In genomic region chr3:113354307-113354706, GRCh38 we compare ENCODE assay signal across 28 cellular contexts.
DNase-seq lines count a peak whose midpoint lies in the region; ATAC-seq and TF ChIP-seq lines count a peak whose summit lies in the region.
"Had no signal": no experiment of that assay in that cellular context is flagged by ENCODE, and none has a peak within 500 bp of the region (broad histone marks: within the 10 kb centered on the region; RNA-seq: fewer than 3 reads in every experiment).

No MANE protein-coding gene starts in this region.

- no peaks in the 10 kb centered on the region for H3K79me2 ChIP-seq in PC-3 (ENCODE audit: low read length)

- no peak overlapping the region for H3K9ac ChIP-seq in PC-3 (ENCODE audit: low read length)

- H3K27ac Mint-ChIP-seq in MCF 10A (ENCODE audit: low read depth, unreplicated experiment): no peak overlapping the region
- H3K27ac Mint-ChIP-seq in activated T-helper 1 cell treated with anti-CD3 and anti-CD28 coated beads, Interleukin-12 subunit alpha, Interleukin-12 subunit beta, Interleukin-2, Interleukin-4 antibody, amounts not matched to agents 30 ng/mL and 10 ng/mL and 1 ng/mL, durations not matched to agents 14 hours and 24 hours and 36 hours: no peak overlapping the region
- H3K27ac Mint-ChIP-seq: activated naive CD8-positive, alpha-beta T cell treated with anti-CD3 and anti-CD28 coated beads, Interleukin-2, amount 50 U/mL, for 24 hours had no signal

- H3K27ac ChIP-seq in breast epithelium (no peak overlapping the region), PC-3 (ENCODE audit: low read length) (no peak overlapping the region)
- H3K27ac ChIP-seq: body of pancreas, tibial artery had no signal

- H3K9me3 ChIP-seq in breast epithelium: no peaks in the 10 kb centered on the region
- no peaks in the 10 kb centered on the region for H3K9me3 ChIP-seq in PC-3 (ENCODE audit: low read length)
- H3K9me3 ChIP-seq: body of pancreas, tibial artery had no signal

- H3K9me3 Mint-ChIP-seq in MCF 10A (ENCODE audit: unreplicated experiment): no peaks in the 10 kb centered on the region
- no peaks in the 10 kb centered on the region for H3K9me3 Mint-ChIP-seq in activated T-helper 1 cell treated with anti-CD3 and anti-CD28 coated beads, Interleukin-12 subunit alpha, Interleukin-12 subunit beta, Interleukin-2, Interleukin-4 antibody, amounts not matched to agents 30 ng/mL and 10 ng/mL and 1 ng/mL, durations not matched to agents 14 hours and 24 hours and 36 hours
- H3K9me3 Mint-ChIP-seq: activated naive CD8-positive, alpha-beta T cell treated with anti-CD3 and anti-CD28 coated beads, Interleukin-2, amount 50 U/mL, for 24 hours had no signal

- H3K4me2 ChIP-seq in PC-3 (ENCODE audit: low read length): no peak overlapping the region

- no peaks in the 10 kb centered on the region for H3K27me3 Mint-ChIP-seq in MCF 10A (ENCODE audit: insufficient read depth, unreplicated experiment)
- H3K27me3 Mint-ChIP-seq in activated T-helper 1 cell treated with anti-CD3 and anti-CD28 coated beads, Interleukin-12 subunit alpha, Interleukin-12 subunit beta, Interleukin-2, Interleukin-4 antibody, amounts not matched to agents 30 ng/mL and 10 ng/mL and 1 ng/mL, durations not matched to agents 14 hours and 24 hours and 36 hours (ENCODE audit: insufficient read depth): no peaks in the 10 kb centered on the region
- H3K27me3 Mint-ChIP-seq: activated naive CD8-positive, alpha-beta T cell treated with anti-CD3 and anti-CD28 coated beads, Interleukin-2, amount 50 U/mL, for 24 hours had no signal

- peak; percentile 21 for DNase-seq in MCF 10A (ENCODE audit: unreplicated experiment)
- no peak for DNase-seq in breast epithelium (ENCODE audit: low spot score in 2 of 2)
- DNase-seq in PC-3: peak; percentile 29
- peak; percentile 3 for DNase-seq in glomerular visceral epithelial cell (ENCODE audit: extremely low spot score)
- no peak for DNase-seq in activated T-helper 1 cell treated with anti-CD3 and anti-CD28 coated beads, Interleukin-12 subunit alpha, Interleukin-12 subunit beta, Interleukin-2, Interleukin-4 antibody, amounts not matched to agents 30 ng/mL and 10 ng/mL and 1 ng/mL, durations not matched to agents 14 hours and 24 hours and 36 hours (ENCODE audit: low spot score)
- DNase-seq in NCI-H1417 treated with DMSO at 0.1 percent for 48 hours (lab: John Stamatoyannopoulos, UW): no peak
- DNase-seq in HPDE6-E6E7 (ENCODE audit: extremely low spot score): no peak
- DNase-seq: activated CD4-positive, alpha-beta T cell treated with anti-CD3 and anti-CD28 coated beads, Interleukin-2, amount 50 U/mL, for 4 hours; activated CD8-positive, alpha-beta memory T cell treated with anti-CD3 and anti-CD28 coated beads, Interleukin-2, amount 50 U/mL, for 4 hours; activated effector memory CD4-positive, alpha-beta T cell treated with Interleukin-2 at 50 U/mL for 16 hours; activated naive CD8-positive, alpha-beta T cell treated with anti-CD3 and anti-CD28 coated beads, Interleukin-2, amount 50 U/mL, for 24 hours; body of pancreas; C1 segment of cervical spinal cord; effector memory CD4-positive, alpha-beta T cell; GF-D8; glutamatergic neuron; kidney glomerular epithelial cell; mammary epithelial cell; NCI-H1417; NCI-H524 treated with DMSO at 0.1 percent for 48 hours; occipital lobe; RPMI8226; stimulated activated CD4-positive, alpha-beta T cell treated with anti-CD3 and anti-CD28 coated beads, Interleukin-4, amount 100 ng/mL, for 4 hours; stimulated activated naive CD8-positive, alpha-beta T cell treated with anti-CD3 and anti-CD28 coated beads, Interleukin-15, Interleukin-2, amounts not matched to agents 100 U/mL and 50 U/mL, for 24 hours; T-helper 2 cell; tibial artery had no signal

- intact Hi-C loops in MCF 10A (cut with micrococcal nuclease): no loop called here
- intact Hi-C loops in breast epithelium (cut with DNase I; ENCODE audit: low total_unique reads): no loop called here
- intact Hi-C loops in PC-3 (cut with micrococcal nuclease): no loop called here
- intact Hi-C loops in activated T-helper 1 cell treated with anti-CD3 and anti-CD28 coated beads, Interleukin-12 subunit alpha, Interleukin-12 subunit beta, Interleukin-2, Interleukin-4 antibody, amounts not matched to agents 30 ng/mL and 10 ng/mL and 1 ng/mL, durations not matched to agents 14 hours and 24 hours and 36 hours (cut with micrococcal nuclease): no loop called here

- POLR2A ChIA-PET in MCF 10A (lab: Yijun Ruan, JAX): no interaction called here
- POLR2A ChIA-PET in PC-3 (lab: Charles Lee; ENCODE audit: unreplicated experiment): no interaction called here

- H3K4me1 Mint-ChIP-seq in MCF 10A (ENCODE audit: insufficient read depth, unreplicated experiment): no peaks in the 10 kb centered on the region
- no peaks in the 10 kb centered on the region for H3K4me1 Mint-ChIP-seq in activated T-helper 1 cell treated with anti-CD3 and anti-CD28 coated beads, Interleukin-12 subunit alpha, Interleukin-12 subunit beta, Interleukin-2, Interleukin-4 antibody, amounts not matched to agents 30 ng/mL and 10 ng/mL and 1 ng/mL, durations not matched to agents 14 hours and 24 hours and 36 hours (ENCODE audit: low read depth)
- H3K4me1 Mint-ChIP-seq: activated naive CD8-positive, alpha-beta T cell treated with anti-CD3 and anti-CD28 coated beads, Interleukin-2, amount 50 U/mL, for 24 hours had no signal

- H3K27me3 ChIP-seq in breast epithelium: no peaks in the 10 kb centered on the region
- no peaks in the 10 kb centered on the region for H3K27me3 ChIP-seq in PC-3 (ENCODE audit: low read length)
- H3K27me3 ChIP-seq: body of pancreas, tibial artery had no signal

- no TSS peak for BruUV-seq in MCF 10A (replicated peaks; lab: Mats Ljungman, UMichigan)
- no TSS peak for BruUV-seq in PC-3 (replicated peaks; lab: Mats Ljungman, UMichigan)

- no peaks in the 10 kb centered on the region for H3F3A ChIP-seq in PC-3 (ENCODE audit: low read length, unreplicated experiment)

- ATAC-seq in PC-3 (no peak; the same call in 1 of the 2 replicates), HG02970 (IDR thresholded peaks at IDR 0.05; ENCODE audit: low FRiP score, unreplicated experiment) (no peak)
- ATAC-seq: activated naive CD8-positive, alpha-beta T cell treated with anti-CD3 and anti-CD28 coated beads, Interleukin-2, amount 50 U/mL, for 24 hours; body of pancreas; esophagus mucosa; stimulated activated naive CD8-positive, alpha-beta T cell treated with anti-CD3 and anti-CD28 coated beads, Interleukin-15, Interleukin-2, amounts not matched to agents 100 U/mL and 50 U/mL, for 24 hours had no signal

- H4K20me1 ChIP-seq in PC-3 (ENCODE audit: low read length): no peaks in the 10 kb centered on the region

- H3K4me1 ChIP-seq in breast epithelium (no peaks in the 10 kb centered on the region), PC-3 (ENCODE audit: insufficient read depth, low read length) (no peaks in the 10 kb centered on the region)
- H3K4me1 ChIP-seq: body of pancreas, tibial artery had no signal

- H3K4me3 Mint-ChIP-seq in MCF 10A (ENCODE audit: unreplicated experiment): no peak overlapping the region
- no peak overlapping the region for H3K4me3 Mint-ChIP-seq in activated T-helper 1 cell treated with anti-CD3 and anti-CD28 coated beads, Interleukin-12 subunit alpha, Interleukin-12 subunit beta, Interleukin-2, Interleukin-4 antibody, amounts not matched to agents 30 ng/mL and 10 ng/mL and 1 ng/mL, durations not matched to agents 14 hours and 24 hours and 36 hours
- H3K4me3 Mint-ChIP-seq: activated naive CD8-positive, alpha-beta T cell treated with anti-CD3 and anti-CD28 coated beads, Interleukin-2, amount 50 U/mL, for 24 hours had no signal

- peaks cover 7% of the 10 kb centered on the region for H3K36me3 Mint-ChIP-seq in MCF 10A (ENCODE audit: insufficient read depth, unreplicated experiment)
- no peaks in the 10 kb centered on the region for H3K36me3 Mint-ChIP-seq in activated T-helper 1 cell treated with anti-CD3 and anti-CD28 coated beads, Interleukin-12 subunit alpha, Interleukin-12 subunit beta, Interleukin-2, Interleukin-4 antibody, amounts not matched to agents 30 ng/mL and 10 ng/mL and 1 ng/mL, durations not matched to agents 14 hours and 24 hours and 36 hours (ENCODE audit: low read depth)

- no peaks in the 10 kb centered on the region for H3K36me3 ChIP-seq in breast epithelium
- H3K36me3 ChIP-seq in PC-3 (ENCODE audit: low read depth, low read length): no peaks in the 10 kb centered on the region

- CTCF ChIA-PET in MCF 10A (lab: Yijun Ruan, JAX): interaction anchor here (0.6 to 0.7 kb wide), 3 partner anchors 12 to 765 kb away, joined by 3 to 4 read pairs (median 4); no protein-coding TSS in a partner anchor
- CTCF ChIA-PET in PC-3 (lab: Charles Lee): interaction anchor here (0.7 kb wide), 1 partner anchor 183 kb away, joined by 8 read pairs; no protein-coding TSS in a partner anchor

- H3K4me3 ChIP-seq in breast epithelium (no peak overlapping the region), PC-3 (ENCODE audit: low read length) (no peak overlapping the region)
- H3K4me3 ChIP-seq: body of pancreas, tibial artery had no signal

- no peaks in the 10 kb centered on the region for H3K9me2 ChIP-seq in PC-3 (replicated peaks; ENCODE audit: low read length)

- no peak for TF ChIP-seq POLR2A in breast epithelium (IDR thresholded peaks at IDR 0.05)

- no peak for TF ChIP-seq CTCF in MCF 10A (IDR thresholded peaks at IDR 0.05; ENCODE audit: unreplicated experiment)
- TF ChIP-seq CTCF in breast epithelium (IDR thresholded peaks at IDR 0.05): no peak
- no peak for TF ChIP-seq CTCF in PC-3 (conservative IDR thresholded peaks at IDR 0.05; ENCODE audit: low read depth, low read length)

- no peak overlapping the region for H2AFZ ChIP-seq in PC-3 (ENCODE audit: low read length)

Comparison
In these comparisons a context has a peak if more than half of its experiments do, and no peak if none do; other contexts are left out.
1. DNase-seq: peak in MCF 10A (single experiment), PC-3 (single experiment) and glomerular visceral epithelial cell (single experiment); none in breast epithelium (0 of 2), activated T-helper 1 cell treated with anti-CD3 and anti-CD28 coated beads, Interleukin-12 subunit alpha, Interleukin-12 subunit beta, Interleukin-2, Interleukin-4 antibody, amounts not matched to agents 30 ng/mL and 10 ng/mL and 1 ng/mL, durations not matched to agents 14 hours and 24 hours and 36 hours (single experiment), NCI-H1417 treated with DMSO at 0.1 percent for 48 hours (single experiment) and HPDE6-E6E7 (single experiment).